ENCODE assay signal across 1 cellular context in genomic region chr5:177502886-177503285, GRCh38.
TF ChIP-seq lines count a peak whose summit lies in the region.

No MANE protein-coding gene starts in this region.

TF ChIP-seq in H1, 55 proteins besides CTCF, POLR2A, EP300 and RAD21:
- TF ChIP-seq SIN3A (conservative IDR thresholded peaks at IDR 0.05 in 1 of 2, IDR thresholded peaks at IDR 0.05 in 1 of 2; ENCODE audit: low read depth in 1 of 2, low read length in 2 of 2), result no peak
- TF ChIP-seq KDM5A (IDR thresholded peaks at IDR 0.05; ENCODE audit: low read length), result no peak
- TF ChIP-seq KDM4A (IDR thresholded peaks at IDR 0.05; ENCODE audit: low read depth, low read length, severe bottlenecking), result no peak
- TF ChIP-seq BRCA1 (IDR thresholded peaks at IDR 0.05; ENCODE audit: low read depth, low read length), result no peak
